In genomic region chr5:14264605-14265316, GRCh38 we compare ENCODE assay signal across 1 cellular context.
TF ChIP-seq lines count a peak whose summit lies in the region.

No MANE protein-coding gene starts in this region.

TF ChIP-seq in HEK293, 187 proteins besides CTCF, POLR2A, EP300 and RAD21 (continued from another document):
- TF ChIP-seq ZSCAN4 (tag by site-specific recombination; IDR thresholded peaks at IDR 0.05) (peak; percentile 28; the same call in 1 of the 2 replicates), ZNF510 (tag by site-specific recombination; IDR thresholded peaks at IDR 0.05; ENCODE audit: insufficient replicate concordance) (peak; percentile 91)
